Comparison of ENCODE assay signal across 8 cellular contexts in the genomic region with DNA sequence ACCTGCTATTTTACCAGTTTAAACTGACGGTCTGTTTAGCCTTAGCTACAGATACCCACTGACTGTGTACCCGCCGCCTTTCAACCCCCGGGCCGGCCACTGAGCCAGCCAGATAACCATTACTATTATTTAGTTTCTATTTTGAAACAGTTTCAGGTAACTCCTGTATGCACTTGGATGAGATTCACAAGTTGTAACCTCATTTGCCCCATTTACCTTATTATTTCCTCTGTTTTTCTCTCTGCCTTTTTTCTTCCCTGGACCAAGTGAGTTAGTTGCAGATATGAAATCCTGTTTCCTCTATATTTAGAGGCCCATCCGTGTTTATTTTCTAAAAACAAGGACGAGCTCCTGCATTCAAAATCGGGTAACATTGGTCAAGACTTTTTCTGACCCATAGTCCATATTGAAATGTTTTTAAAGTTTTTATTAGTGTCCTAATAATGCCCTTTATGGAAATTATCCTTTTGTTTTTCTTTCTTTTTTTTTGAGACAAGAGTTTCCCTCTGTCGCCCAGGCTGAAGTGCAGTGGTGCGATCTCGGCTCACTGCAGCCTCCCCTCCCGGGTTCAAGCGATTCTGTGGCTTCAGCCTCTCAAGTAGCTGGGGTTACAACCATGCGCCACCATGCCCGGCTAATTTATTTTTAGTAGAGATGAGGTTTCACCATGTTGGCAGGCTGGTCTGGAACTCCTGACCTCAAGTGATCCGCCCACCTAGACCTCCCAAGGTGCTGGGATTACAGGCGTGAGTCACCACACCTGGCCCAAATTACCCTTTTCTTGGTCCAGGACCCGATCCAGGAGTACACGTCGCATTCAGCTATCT. TPM values are rescaled to one million over a fixed set of nuclear protein-coding genes. Genes with fewer than 3 reads are reported as not detected.
A peak's percentile ranks its signal among the peaks of the same experiment; 100 is the strongest.
DNase-seq lines count a peak whose midpoint lies in the region; ATAC-seq, FAIRE-seq and TF ChIP-seq lines count a peak whose summit lies in the region.

No MANE protein-coding gene starts in this region.

- no peak overlapping the region for H4K91ac ChIP-seq in mesenchymal stem cell (ENCODE audit: low read length)

- peaks cover 6% of the 10 kb centered on the region for H3K36me3 ChIP-seq in A673 (ENCODE audit: insufficient read depth, low read length, poor library complexity, severe bottlenecking)
- peaks cover 11% of the 10 kb centered on the region for H3K36me3 ChIP-seq in astrocyte (ENCODE audit: insufficient read depth, low read length)
- H3K36me3 ChIP-seq in mesenchymal stem cell (ENCODE audit: control insufficient read depth in 1 of 2, insufficient read depth in 2 of 2, low read depth in 1 of 2, low read length in 2 of 2), result peaks cover 42 to 44% of the 10 kb centered on the region in 2 experiments

- H4K20me1 ChIP-seq in astrocyte (ENCODE audit: insufficient read depth, low read length), result no peaks in the 10 kb centered on the region

- TF ChIP-seq CTCF in A673 (conservative IDR thresholded peaks at IDR 0.05; ENCODE audit: low read depth, low read length), result no peak
- TF ChIP-seq CTCF in astrocyte (IDR thresholded peaks at IDR 0.05; ENCODE audit: insufficient read depth, low read depth, low read length), result no peak

- H3K4me1 ChIP-seq in A673 (ENCODE audit: insufficient read depth, low read length, poor library complexity, severe bottlenecking) (peaks cover 14% of the 10 kb centered on the region), astrocyte (ENCODE audit: insufficient read depth, low read length) (peaks cover 15% of the 10 kb centered on the region), mesenchymal stem cell (ENCODE audit: control insufficient read depth, insufficient read depth, low read depth, low read length) (peaks cover 19% of the 10 kb centered on the region)

- POLR2A ChIA-PET in A673 (lab: Charles Lee; ENCODE audit: low non-redundant PET), result interaction anchor here (0.6 to 0.8 kb wide), 3 partner anchors 29 to 1971 kb away, joined by 3 to 8 read pairs (median 5); a partner anchor contains a TSS

- peaks cover 23% of the 10 kb centered on the region for H3K79me1 ChIP-seq in mesenchymal stem cell (replicated peaks; ENCODE audit: low read length, poor library complexity, severe bottlenecking)

- peak overlapping the region; percentile 81 for H3K27ac Mint-ChIP-seq in astrocyte (ENCODE audit: unreplicated experiment)

- DNase-seq in A673 (ENCODE audit: low spot score) (no peak), astrocyte (ENCODE audit: low read depth) (no peak), mesenchymal stem cell (no peak), AML-193 (lab: John Stamatoyannopoulos, UW) (no peak), NCI-H2081 treated with DMSO at 0.1 percent for 48 hours (lab: John Stamatoyannopoulos, UW) (no peak)
- DNase-seq in stimulated activated CD4-positive, alpha-beta T cell treated with anti-CD3 and anti-CD28 coated beads, Interleukin-1b, Interleukin-23, amount 100 ng/mL, for 48 hours, result no peak

- H3K9me3 ChIP-seq in A673 (ENCODE audit: low read depth, low read length, poor library complexity, severe bottlenecking) (no peaks in the 10 kb centered on the region), astrocyte (ENCODE audit: insufficient read depth, low read depth, low read length) (no peaks in the 10 kb centered on the region), mesenchymal stem cell (ENCODE audit: control insufficient read depth, low read length) (no peaks in the 10 kb centered on the region)

- H2BK120ac ChIP-seq in mesenchymal stem cell (ENCODE audit: low read depth, low read length), result peak overlapping the region; percentile 46

- H3K14ac ChIP-seq in mesenchymal stem cell (ENCODE audit: low read length in 2 of 2), result no peak overlapping the region

- peak overlapping the region; percentile 88 for H4K8ac ChIP-seq in mesenchymal stem cell (ENCODE audit: low read length)

- ATAC-seq in HG02642 (IDR thresholded peaks at IDR 0.05; ENCODE audit: poor library complexity, unreplicated experiment) (peak; percentile 0), HG03196 (IDR thresholded peaks at IDR 0.05; ENCODE audit: unreplicated experiment) (no peak)

- H2AK5ac ChIP-seq in mesenchymal stem cell (ENCODE audit: low read length, severe bottlenecking), result no peak overlapping the region

- peaks cover 5% of the 10 kb centered on the region for H3K27me3 Mint-ChIP-seq in astrocyte (ENCODE audit: low read depth, unreplicated experiment)

- peak overlapping the region; percentile 99 for H3K27ac ChIP-seq in A673 (ENCODE audit: low read depth, low read length, poor library complexity, severe bottlenecking)
- H3K27ac ChIP-seq in astrocyte (ENCODE audit: low read depth, low read length), result peak overlapping the region; percentile 100
- H3K27ac ChIP-seq in mesenchymal stem cell (ENCODE audit: low read length, poor library complexity, severe bottlenecking), result peak overlapping the region; percentile 45

- H3K27me3 ChIP-seq in A673 (replicated peaks; ENCODE audit: insufficient read depth, low read depth, low read length, poor library complexity) (no peaks in the 10 kb centered on the region), astrocyte (ENCODE audit: insufficient read depth, low read length) (no peaks in the 10 kb centered on the region), mesenchymal stem cell (ENCODE audit: control insufficient read depth in 1 of 2, insufficient read depth in 1 of 2, low read length in 2 of 2) (no peaks in the 10 kb centered on the region)

- CTCF ChIA-PET in A673 (lab: Charles Lee), result interaction anchor here (0.6 to 1.6 kb wide), 8 partner anchors 9 to 264 kb away, joined by 3 to 7 read pairs (median 4); a partner anchor contains a TSS

- H2AFZ ChIP-seq in astrocyte (ENCODE audit: low read depth, low read length) (peak overlapping the region; percentile 98), mesenchymal stem cell (ENCODE audit: low read depth, low read length) (no peak overlapping the region)

- peak overlapping the region; percentile 92 for H3K4me3 Mint-ChIP-seq in astrocyte (ENCODE audit: unreplicated experiment)

- peaks cover 15% of the 10 kb centered on the region for H3K79me2 ChIP-seq in astrocyte (ENCODE audit: insufficient read depth, low read length)

- H2BK5ac ChIP-seq in mesenchymal stem cell (ENCODE audit: low read depth, low read length, poor library complexity, severe bottlenecking), result peak overlapping the region; percentile 22

- H3K9ac ChIP-seq in astrocyte (ENCODE audit: low read length) (peak overlapping the region; percentile 99), mesenchymal stem cell (ENCODE audit: low read length) (peak overlapping the region; percentile 97)

- H3K23ac ChIP-seq in mesenchymal stem cell (ENCODE audit: low read length in 2 of 2), result no peak overlapping the region

- BruUV-seq in A673 (replicated peaks; lab: Mats Ljungman, UMichigan), result TSS peak; percentile 83

- no peak overlapping the region for H3K4ac ChIP-seq in mesenchymal stem cell (ENCODE audit: low read depth in 1 of 2, low read length in 2 of 2)

- peaks cover 2% of the 10 kb centered on the region for H3K36me3 Mint-ChIP-seq in astrocyte (ENCODE audit: low read depth, unreplicated experiment)

- H3K4me2 ChIP-seq in astrocyte (ENCODE audit: low read length) (peak overlapping the region; percentile 97), mesenchymal stem cell (ENCODE audit: low read length, poor library complexity, severe bottlenecking) (peak overlapping the region; percentile 60)

- H2BK15ac ChIP-seq in mesenchymal stem cell (ENCODE audit: low read depth, poor library complexity, severe bottlenecking), result no peak overlapping the region

- no peak overlapping the region for H2BK12ac ChIP-seq in mesenchymal stem cell (ENCODE audit: low read length in 2 of 2)

- FAIRE-seq in astrocyte (lab: Jason Lieb, UNC), result no peak

- H3K9me3 Mint-ChIP-seq in astrocyte (ENCODE audit: unreplicated experiment), result no peaks in the 10 kb centered on the region

- peaks cover 7% of the 10 kb centered on the region for H3K4me1 Mint-ChIP-seq in astrocyte (ENCODE audit: low read depth, unreplicated experiment)

- H3K18ac ChIP-seq in mesenchymal stem cell (ENCODE audit: low read depth in 1 of 2, low read length in 2 of 2), result no peak overlapping the region

- 61% methylated on average over 20 of the region's 20 CpGs for WGBS in mesenchymal stem cell

- peak overlapping the region; percentile 73 for H3K4me3 ChIP-seq in A673 (ENCODE audit: low read depth, low read length, poor library complexity, severe bottlenecking)
- peak overlapping the region; percentile 94 for H3K4me3 ChIP-seq in astrocyte (ENCODE audit: insufficient read depth, low read depth, low read length)
- peak overlapping the region; percentile 94 to 95 for H3K4me3 ChIP-seq in mesenchymal stem cell (ENCODE audit: insufficient read depth in 1 of 2, low read depth in 1 of 2, low read length in 2 of 2)

- intact Hi-C loops in A673 (cut with micrococcal nuclease; ENCODE audit: unreplicated experiment), result loop anchor here (1.0 kb wide), 1 partner anchor 34 kb away; no protein-coding TSS in a partner anchor

RNA-seq across cellular contexts. Expression of a gene that starts 0.8 kb away (rescaled TPM):
- total RNA-seq in A673 (2021) (15.0 and 17.5 TPM in 2 replicates), astrocyte (12.6 TPM in 2 replicates)
- polyA plus RNA-seq in mesenchymal stem cell (2013, experiment 1 of 2), result 9.4 TPM
- polyA plus RNA-seq in mesenchymal stem cell (2013, experiment 2 of 2), result 9.5 TPM

RNA-seq across cellular contexts. Expression of a gene that starts 25.0 kb away (rescaled TPM):
- total RNA-seq in A673 (2021), result 113 and 119 TPM in 2 replicates
- 8.5 and 8.8 TPM in 2 replicates for total RNA-seq in astrocyte
- 97.9 TPM for polyA plus RNA-seq in mesenchymal stem cell (2013, experiment 1 of 2)
- polyA plus RNA-seq in mesenchymal stem cell (2013, experiment 2 of 2), result 95.2 TPM

RNA-seq across cellular contexts. Expression of a gene that starts 25.5 kb away (rescaled TPM):
- total RNA-seq in A673 (2021) (28.2 and 32.4 TPM in 2 replicates), astrocyte (38.4 and 42.1 TPM in 2 replicates)
- polyA plus RNA-seq in mesenchymal stem cell (2013, experiment 1 of 2), result 22.4 TPM
- 21.0 TPM for polyA plus RNA-seq in mesenchymal stem cell (2013, experiment 2 of 2)

RNA-seq across cellular contexts. Expression of a gene that starts 34.6 kb away (rescaled TPM):
- total RNA-seq in A673 (2021) (101 and 108 TPM in 2 replicates), astrocyte (37.0 and 39.1 TPM in 2 replicates)
- 38.0 TPM for polyA plus RNA-seq in mesenchymal stem cell (2013, experiment 1 of 2)
- 38.0 TPM for polyA plus RNA-seq in mesenchymal stem cell (2013, experiment 2 of 2)

RNA-seq across cellular contexts. Expression of a gene that starts 39.9 kb away (rescaled TPM):
- 0.26 and 0.49 TPM in 2 replicates for total RNA-seq in A673 (2021)
- 0.45 and 1.2 TPM in 2 replicates for total RNA-seq in astrocyte
- polyA plus RNA-seq in mesenchymal stem cell (2013, experiment 1 of 2), result 0.07 TPM
- polyA plus RNA-seq in mesenchymal stem cell (2013, experiment 2 of 2), result 0.07 TPM

Comparison
In these comparisons a context has a peak if more than half of its experiments do, and no peak if none do; other contexts are left out.
1. H3K27ac ChIP-seq: peak in every context shown above with its lines; median percentile 100 in astrocyte; 99 in A673; 45 in mesenchymal stem cell.
2. RNA of a gene that starts 25.0 kb away (total RNA-seq): 113 to 119 TPM in A673; 8.5 to 8.8 TPM in astrocyte; every median in the first group is over 10 times any median in the second.
3. Peak in every context shown above with its lines, with median percentiles within 50 percentile points of each other: H3K4me3 ChIP-seq.